Comparison of ENCODE assay signal across 8 cellular contexts in genomic region chr2:175690113-175690716, GRCh38.
A peak's percentile ranks its signal among the peaks of the same experiment; 100 is the strongest.
DNase-seq lines count a peak whose midpoint lies in the region; ATAC-seq and TF ChIP-seq lines count a peak whose summit lies in the region.

No MANE protein-coding gene starts in this region.

- TF ChIP-seq CTCF in 22Rv1 (IDR thresholded peaks at IDR 0.05) (peak; percentile 55), astrocyte of the cerebellum (IDR thresholded peaks at IDR 0.05; ENCODE audit: low read depth, low read length, missing control alignments) (peak; percentile 69)

- H3K4me3 ChIP-seq in astrocyte of the cerebellum (ENCODE audit: low read depth, low read length), result no peak overlapping the region
- no peak overlapping the region for H3K4me3 ChIP-seq in iPS DF 6.9 (ENCODE audit: low read length)

- no peaks in the 10 kb centered on the region for H3K27me3 ChIP-seq in iPS DF 6.9 (ENCODE audit: control insufficient read depth, insufficient read depth, low read length)

- no peaks in the 10 kb centered on the region for H3K36me3 ChIP-seq in iPS DF 6.9 (ENCODE audit: control insufficient read depth, insufficient read depth, low read length)

- no peaks in the 10 kb centered on the region for H3K4me1 ChIP-seq in iPS DF 6.9 (ENCODE audit: control insufficient read depth, insufficient read depth, low read length)

- H3K27ac ChIP-seq in 22Rv1 (no peak overlapping the region), iPS DF 6.9 (ENCODE audit: low read length) (no peak overlapping the region)

- in situ Hi-C loops in astrocyte of the cerebellum (cut with HindIII; ENCODE audit: low sequenced_read_pairs), result loop anchor here (25.0 kb wide), 1 partner anchor 372 kb away; no protein-coding TSS in a partner anchor

- DNase-seq in EH (ENCODE audit: low read depth) (peak; percentile 74), NCI-H2227 (lab: John Stamatoyannopoulos, UW; ENCODE audit: unreplicated experiment) (peak; percentile 77), astrocyte of the cerebellum (ENCODE audit: low read depth) (peak; percentile 71), iPS DF 6.9 (ENCODE audit: low read depth, low spot score) (peak; percentile 39)
- peak; percentile 6 for DNase-seq in stimulated activated CD8-positive, alpha-beta memory T cell treated with anti-CD3 and anti-CD28 coated beads, Interleukin-12 subunit alpha, Interleukin-12 subunit beta, amount 100 ng/mL, for 1 hour (ENCODE audit: low read depth)

- WGBS in iPS DF 6.9 (ENCODE audit: insufficient coverage, insufficient read length), result no CpG with 5 or more reads among the region's 3 CpGs

- ATAC-seq in HG02642 (IDR thresholded peaks at IDR 0.05; ENCODE audit: poor library complexity, unreplicated experiment) (peak; percentile 65), HG03460 (IDR thresholded peaks at IDR 0.05; ENCODE audit: unreplicated experiment) (no peak)

- H3K9me3 ChIP-seq in iPS DF 6.9 (ENCODE audit: control insufficient read depth, insufficient read depth, low read length), result no peaks in the 10 kb centered on the region

Comparison
In these comparisons a context has a peak if more than half of its experiments do, and no peak if none do; other contexts are left out.
1. DNase-seq: peak in every context shown above with its lines; median percentile 77 in NCI-H2227; 74 in EH; 71 in astrocyte of the cerebellum; 39 in iPS DF 6.9; 6 in stimulated activated CD8-positive, alpha-beta memory T cell treated with anti-CD3 and anti-CD28 coated beads, Interleukin-12 subunit alpha, Interleukin-12 subunit beta, amount 100 ng/mL, for 1 hour.